Comparison of ENCODE assay signal across 9 cellular contexts in the genomic region with DNA sequence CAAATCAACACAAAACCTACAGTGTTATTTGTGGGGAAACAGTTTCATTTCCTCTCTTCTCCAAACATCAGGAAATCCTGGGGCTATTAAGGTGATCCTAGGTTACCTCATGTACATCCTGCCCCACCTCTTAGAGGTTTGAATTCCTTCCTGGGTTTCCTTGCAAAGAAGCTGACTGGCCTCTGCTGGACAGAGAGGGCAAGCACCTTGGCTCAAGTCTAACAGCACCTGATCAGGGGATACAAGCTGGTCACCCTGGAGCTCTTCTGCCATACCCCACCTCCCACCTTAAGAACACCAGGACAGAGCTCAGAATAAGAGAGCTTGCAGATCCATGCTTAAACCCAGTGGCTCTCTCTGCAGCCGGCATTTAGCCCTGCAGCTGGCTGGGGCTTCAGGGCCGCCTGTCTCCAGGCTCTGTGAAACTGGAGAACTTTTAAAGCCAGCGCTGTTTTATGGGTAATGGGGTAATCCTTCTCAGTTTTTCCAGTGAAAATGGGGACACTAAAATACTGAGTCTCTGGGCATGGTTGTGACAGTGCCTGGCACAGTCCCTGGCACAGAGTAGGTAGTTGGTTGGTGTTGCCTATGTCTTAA.
DNase-seq lines count a peak whose midpoint lies in the region; ATAC-seq and TF ChIP-seq lines count a peak whose summit lies in the region.
"Had no signal": no experiment of that assay in that cellular context is flagged by ENCODE, and none has a peak within 500 bp of the region (broad histone marks: within the 10 kb centered on the region; RNA-seq: fewer than 3 reads in every experiment).

No MANE protein-coding gene starts in this region.

- ATAC-seq in HG03439 (IDR thresholded peaks at IDR 0.05; ENCODE audit: unreplicated experiment) = no peak
- ATAC-seq in effector memory CD8-positive, alpha-beta T cell (replicated peaks) = no peak

- CTCF ChIA-PET in activated CD4-positive, alpha-beta T cell treated with anti-CD3 and anti-CD28 coated beads, Interleukin-2, amount 10 ng/mL, durations not matched to agents 7 days and 5 days (lab: Charles Lee) = no interaction called here

- no peaks in the 10 kb centered on the region for H3K27me3 ChIP-seq in adipocyte (replicated peaks; ENCODE audit: control insufficient read depth, insufficient read depth, low read length)

- H3K9me3 ChIP-seq in adipocyte (ENCODE audit: control insufficient read depth, low read length) = no peaks in the 10 kb centered on the region
- no peaks in the 10 kb centered on the region for H3K9me3 ChIP-seq in iPS-18c (ENCODE audit: control insufficient read depth, insufficient read depth, low read length)

- no peaks in the 10 kb centered on the region for H3K9me3 Mint-ChIP-seq in activated CD4-positive, alpha-beta T cell treated with anti-CD3 and anti-CD28 coated beads, Interleukin-2, amount 10 ng/mL, durations not matched to agents 7 days and 5 days
- H3K9me3 Mint-ChIP-seq in effector memory CD8-positive, alpha-beta T cell = no peaks in the 10 kb centered on the region
- H3K9me3 Mint-ChIP-seq: stimulated activated naive CD8-positive, alpha-beta T cell treated with anti-CD3 and anti-CD28 coated beads, Interleukin-15, Interleukin-2, amounts not matched to agents 100 ng/mL and 50 ng/mL, for 24 hours had no signal

- no peak overlapping the region for H3K4me3 Mint-ChIP-seq in activated CD4-positive, alpha-beta T cell treated with anti-CD3 and anti-CD28 coated beads, Interleukin-2, amount 10 ng/mL, durations not matched to agents 7 days and 5 days
- no peak overlapping the region for H3K4me3 Mint-ChIP-seq in effector memory CD8-positive, alpha-beta T cell
- H3K4me3 Mint-ChIP-seq: stimulated activated naive CD8-positive, alpha-beta T cell treated with anti-CD3 and anti-CD28 coated beads, Interleukin-15, Interleukin-2, amounts not matched to agents 100 ng/mL and 50 ng/mL, for 24 hours had no signal

- POLR2A ChIA-PET in activated CD4-positive, alpha-beta T cell treated with anti-CD3 and anti-CD28 coated beads, Interleukin-2, amount 10 ng/mL, durations not matched to agents 7 days and 5 days (lab: Charles Lee) = no interaction called here

- no peak overlapping the region for H3K9ac ChIP-seq in adipocyte (ENCODE audit: low read length)

- no peak overlapping the region for H3K27ac Mint-ChIP-seq in activated CD4-positive, alpha-beta T cell treated with anti-CD3 and anti-CD28 coated beads, Interleukin-2, amount 10 ng/mL, durations not matched to agents 7 days and 5 days
- H3K27ac Mint-ChIP-seq in effector memory CD8-positive, alpha-beta T cell = no peak overlapping the region
- H3K27ac Mint-ChIP-seq: stimulated activated naive CD8-positive, alpha-beta T cell treated with anti-CD3 and anti-CD28 coated beads, Interleukin-15, Interleukin-2, amounts not matched to agents 100 ng/mL and 50 ng/mL, for 24 hours had no signal

- TF ChIP-seq CTCF in AG10803 (conservative IDR thresholded peaks at IDR 0.05; ENCODE audit: low read length) = peak; percentile 63

- H3K4me3 ChIP-seq in AG10803 (ENCODE audit: low read length) = no peak overlapping the region
- H3K4me3 ChIP-seq in adipocyte (ENCODE audit: low read length) = no peak overlapping the region
- peak overlapping the region; percentile 56; the same call in 1 of the 2 replicates for H3K4me3 ChIP-seq in iPS-18c (ENCODE audit: insufficient read depth, low read depth, low read length)

- no peaks in the 10 kb centered on the region for H3K36me3 ChIP-seq in adipocyte (ENCODE audit: control insufficient read depth, insufficient read depth, low read length, severe bottlenecking)

- no peaks in the 10 kb centered on the region for H3K36me3 Mint-ChIP-seq in activated CD4-positive, alpha-beta T cell treated with anti-CD3 and anti-CD28 coated beads, Interleukin-2, amount 10 ng/mL, durations not matched to agents 7 days and 5 days (ENCODE audit: low read depth)
- no peaks in the 10 kb centered on the region for H3K36me3 Mint-ChIP-seq in effector memory CD8-positive, alpha-beta T cell (ENCODE audit: insufficient read depth)

- DNase-seq in AG10803 (ENCODE audit: low read depth) = peak; percentile 29
- peak; percentile 10 for DNase-seq in HS-5 (ENCODE audit: low read depth)
- DNase-seq in adipocyte (ENCODE audit: low read depth) = peak; percentile 39
- no peak for DNase-seq in activated CD4-positive, alpha-beta T cell treated with anti-CD3 and anti-CD28 coated beads, Interleukin-2, amount 10 ng/mL, durations not matched to agents 7 days and 5 days
- no peak for DNase-seq in NCI-H1930 (lab: John Stamatoyannopoulos, UW)
- no peak for DNase-seq in effector memory CD8-positive, alpha-beta T cell

- peaks cover 33% of the 10 kb centered on the region for H3K27me3 Mint-ChIP-seq in activated CD4-positive, alpha-beta T cell treated with anti-CD3 and anti-CD28 coated beads, Interleukin-2, amount 10 ng/mL, durations not matched to agents 7 days and 5 days
- peaks cover 9 to 45% of the 10 kb centered on the region in 2 donors for H3K27me3 Mint-ChIP-seq in effector memory CD8-positive, alpha-beta T cell

- no peaks in the 10 kb centered on the region for H3K4me1 ChIP-seq in adipocyte (ENCODE audit: control insufficient read depth, insufficient read depth, low read length)

- no peaks in the 10 kb centered on the region for H3K4me1 Mint-ChIP-seq in activated CD4-positive, alpha-beta T cell treated with anti-CD3 and anti-CD28 coated beads, Interleukin-2, amount 10 ng/mL, durations not matched to agents 7 days and 5 days
- H3K4me1 Mint-ChIP-seq in effector memory CD8-positive, alpha-beta T cell (ENCODE audit: low read depth in 2 of 2) = no peaks in the 10 kb centered on the region

Comparison
In these comparisons a context has a peak if more than half of its experiments do, and no peak if none do; other contexts are left out.
1. DNase-seq: peak in AG10803 (single experiment), HS-5 (single experiment) and adipocyte (single experiment); none in activated CD4-positive, alpha-beta T cell treated with anti-CD3 and anti-CD28 coated beads, Interleukin-2, amount 10 ng/mL, durations not matched to agents 7 days and 5 days (single experiment), NCI-H1930 (0 of 2) and effector memory CD8-positive, alpha-beta T cell (0 of 3).